18 cellular contexts compared by ENCODE assay signal in the genomic region with DNA sequence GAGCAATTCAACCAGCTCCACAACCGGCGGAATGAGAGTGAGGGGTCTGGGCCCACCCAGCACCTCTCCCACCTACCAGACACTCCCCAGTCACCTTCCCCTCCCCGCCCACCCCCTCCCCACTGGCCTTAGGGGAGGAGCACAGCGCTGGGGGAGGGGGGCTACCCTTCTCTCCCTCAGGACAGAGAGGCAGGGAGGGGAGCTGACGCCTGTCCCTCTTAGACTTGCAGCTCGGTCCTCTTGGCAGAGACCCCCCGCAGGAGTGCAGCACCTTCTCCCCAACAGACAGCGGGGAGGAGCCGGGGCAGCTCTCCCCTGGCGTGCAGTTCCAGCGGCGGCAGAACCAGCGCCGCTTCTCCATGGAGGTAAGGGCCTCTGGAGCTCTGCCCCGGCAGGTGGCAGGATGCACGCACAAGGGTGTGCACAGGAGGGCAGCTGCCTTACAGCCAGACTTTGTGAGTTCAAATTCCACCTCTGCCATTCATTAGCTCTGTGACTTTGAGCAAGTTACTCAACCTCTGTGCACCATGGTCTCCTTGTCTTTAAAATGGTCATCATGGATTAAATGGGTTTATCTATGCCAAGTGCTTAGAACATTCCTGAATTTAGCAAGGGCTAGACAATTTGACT.
"Had no signal": no experiment of that assay in that cellular context is flagged by ENCODE, and none has a peak within 500 bp of the region (broad histone marks: within the 10 kb centered on the region; RNA-seq: fewer than 3 reads in every experiment).

No MANE protein-coding gene starts in this region.

- H3K27me3 Mint-ChIP-seq: activated naive CD8-positive, alpha-beta T cell treated with anti-CD3 and anti-CD28 coated beads for 36 hours; stimulated activated naive CD8-positive, alpha-beta T cell treated with anti-CD3 and anti-CD28 coated beads, Interleukin-15, Interleukin-2, amounts not matched to agents 100 ng/mL and 50 ng/mL, for 24 hours had no signal

- DNase-seq: foreskin keratinocyte, kidney, left lung had no signal

- H3K36me3 ChIP-seq: breast epithelium, left lung, neural progenitor cell, prostate gland, suprapubic skin, transverse colon, uterus had no signal

- H3K4me2 ChIP-seq: neural progenitor cell had no signal

- H3K27ac Mint-ChIP-seq: activated naive CD8-positive, alpha-beta T cell treated with anti-CD3 and anti-CD28 coated beads for 36 hours; activated T-cell treated with anti-CD3 and anti-CD28 coated beads, Interleukin-2, amount 50 U/mL, for 24 hours; activated T-helper 2 cell treated with anti-CD3 and anti-CD28 coated beads, Interferon-gamma antibody, Interleukin-2, Interleukin-4, amounts not matched to agents 10 μg/mL and 5 μg/mL and 100 μg/mL, durations not matched to agents 14 hours and 24 hours and 36 hours; naive thymus-derived CD4-positive, alpha-beta T cell; neural progenitor cell; stimulated activated naive CD8-positive, alpha-beta T cell treated with anti-CD3 and anti-CD28 coated beads, Interleukin-15, Interleukin-2, amounts not matched to agents 100 ng/mL and 50 ng/mL, for 24 hours; T-helper 1 cell treated with Interleukin-12 subunit alpha and Interleukin-12 subunit beta and Interleukin-4 antibody, amounts not matched to agents 30 μg/mL and 1 μg/mL, for 36 hours; WTC11 had no signal

- H3K27ac ChIP-seq: breast epithelium, foreskin keratinocyte, left lung, neural progenitor cell, prostate gland, suprapubic skin, transverse colon, uterus had no signal

- H3K4me3 Mint-ChIP-seq: activated naive CD8-positive, alpha-beta T cell treated with anti-CD3 and anti-CD28 coated beads for 36 hours; activated T-cell treated with anti-CD3 and anti-CD28 coated beads, Interleukin-2, amount 50 U/mL, for 24 hours; naive thymus-derived CD4-positive, alpha-beta T cell; neural progenitor cell; stimulated activated naive CD8-positive, alpha-beta T cell treated with anti-CD3 and anti-CD28 coated beads, Interleukin-15, Interleukin-2, amounts not matched to agents 100 ng/mL and 50 ng/mL, for 24 hours; T-helper 1 cell treated with Interleukin-12 subunit alpha and Interleukin-12 subunit beta and Interleukin-4 antibody, amounts not matched to agents 30 μg/mL and 1 μg/mL, for 36 hours; WTC11 had no signal

- H3K9me3 Mint-ChIP-seq: activated naive CD8-positive, alpha-beta T cell treated with anti-CD3 and anti-CD28 coated beads for 36 hours; activated T-cell treated with anti-CD3 and anti-CD28 coated beads, Interleukin-2, amount 50 U/mL, for 24 hours; activated T-helper 2 cell treated with anti-CD3 and anti-CD28 coated beads, Interferon-gamma antibody, Interleukin-2, Interleukin-4, amounts not matched to agents 10 μg/mL and 5 μg/mL and 100 μg/mL, durations not matched to agents 14 hours and 24 hours and 36 hours; naive thymus-derived CD4-positive, alpha-beta T cell; neural progenitor cell; stimulated activated naive CD8-positive, alpha-beta T cell treated with anti-CD3 and anti-CD28 coated beads, Interleukin-15, Interleukin-2, amounts not matched to agents 100 ng/mL and 50 ng/mL, for 24 hours; T-helper 1 cell treated with Interleukin-12 subunit alpha and Interleukin-12 subunit beta and Interleukin-4 antibody, amounts not matched to agents 30 μg/mL and 1 μg/mL, for 36 hours; WTC11 had no signal

- H3K4me1 Mint-ChIP-seq: activated naive CD8-positive, alpha-beta T cell treated with anti-CD3 and anti-CD28 coated beads for 36 hours had no signal

- H3K4me3 ChIP-seq: breast epithelium, left lung, lung, neural progenitor cell, prostate gland, right atrium auricular region, suprapubic skin, transverse colon, uterus had no signal

- H3K9ac ChIP-seq: neural progenitor cell had no signal

- H3K9me3 ChIP-seq: breast epithelium, left lung, prostate gland, right atrium auricular region, suprapubic skin, transverse colon, uterus had no signal

- H3K27me3 ChIP-seq: breast epithelium, foreskin keratinocyte, left lung, neural progenitor cell, right atrium auricular region, transverse colon, uterus had no signal

- H3K4me1 ChIP-seq: foreskin keratinocyte, left lung, neural progenitor cell had no signal

- H2AFZ ChIP-seq: neural progenitor cell had no signal
